14 cellular contexts compared by ENCODE assay signal in the genomic region with DNA sequence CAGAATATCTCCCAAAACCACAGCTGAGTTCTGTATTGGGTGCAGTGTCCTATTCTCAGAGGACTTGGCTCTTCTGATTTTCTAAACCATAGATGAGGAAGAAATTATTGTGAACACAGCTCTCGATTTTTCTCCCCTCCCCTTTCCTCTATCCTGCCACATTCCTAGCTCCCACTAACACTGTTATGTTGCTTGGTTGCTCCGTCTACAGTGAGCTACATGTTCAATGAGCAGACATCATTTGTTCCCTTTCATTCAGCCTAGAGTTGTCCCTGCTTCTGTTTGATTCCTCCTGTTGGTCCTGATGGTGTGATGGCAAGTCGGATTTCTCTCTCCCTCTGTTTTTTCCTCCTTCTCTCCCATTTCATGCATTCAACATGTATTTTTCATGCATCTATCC.
"Had no signal": no experiment of that assay in that cellular context is flagged by ENCODE, and none has a peak within 500 bp of the region (broad histone marks: within the 10 kb centered on the region; RNA-seq: fewer than 3 reads in every experiment).

No MANE protein-coding gene starts in this region.

- H3K27ac Mint-ChIP-seq: activated CD8-positive, alpha-beta memory T cell treated with anti-CD3 and anti-CD28 coated beads, Interleukin-2, amount 10 ng/mL, durations not matched to agents 7 days and 5 days; activated naive CD8-positive, alpha-beta T cell; immature natural killer cell; naive thymus-derived CD8-positive, alpha-beta T cell; T-helper 2 cell treated with Interferon-gamma antibody and Interleukin-4, amounts not matched to agents 5 μg/mL and 100 μg/mL, for 36 hours had no signal

- H3K9me3 ChIP-seq: thoracic aorta had no signal

- H3K4me3 ChIP-seq: thoracic aorta had no signal

- H3K36me3 Mint-ChIP-seq: activated CD8-positive, alpha-beta memory T cell treated with anti-CD3 and anti-CD28 coated beads, Interleukin-2, amount 10 ng/mL, durations not matched to agents 7 days and 5 days; immature natural killer cell had no signal

- H3K36me3 ChIP-seq: thoracic aorta had no signal

- H3K27me3 Mint-ChIP-seq: activated CD8-positive, alpha-beta memory T cell treated with anti-CD3 and anti-CD28 coated beads, Interleukin-2, amount 10 ng/mL, durations not matched to agents 7 days and 5 days; activated naive CD8-positive, alpha-beta T cell had no signal

- H3K4me1 Mint-ChIP-seq: activated CD8-positive, alpha-beta memory T cell treated with anti-CD3 and anti-CD28 coated beads, Interleukin-2, amount 10 ng/mL, durations not matched to agents 7 days and 5 days; immature natural killer cell; naive thymus-derived CD8-positive, alpha-beta T cell had no signal

- ATAC-seq: activated CD8-positive, alpha-beta memory T cell treated with anti-CD3 and anti-CD28 coated beads, Interleukin-2, amount 10 ng/mL, durations not matched to agents 7 days and 5 days; activated T-cell treated with anti-CD3 and anti-CD28 coated beads, Interleukin-2, amount 50 U/mL, for 4 hours; esophagus mucosa; naive thymus-derived CD8-positive, alpha-beta T cell had no signal

- DNase-seq: activated CD4-positive, alpha-beta T cell treated with anti-CD3 and anti-CD28 coated beads, Interleukin-2, amount 50 U/mL, for 4 hours; activated CD8-positive, alpha-beta memory T cell treated with anti-CD3 and anti-CD28 coated beads, Interleukin-2, amount 10 ng/mL, durations not matched to agents 7 days and 5 days; activated effector memory CD4-positive, alpha-beta T cell treated with anti-CD3 and anti-CD28 coated beads, Interleukin-2, amount 50 U/mL, for 16 hours; activated T-cell treated with anti-CD3 and anti-CD28 coated beads, Interleukin-2, amount 50 U/mL, for 4 hours; SIG-M5; stimulated activated CD4-positive, alpha-beta T cell treated with anti-CD3 and anti-CD28 coated beads, Interleukin-12 subunit alpha, Interleukin-12 subunit beta, amount 100 ng/mL, for 4 hours; stimulated activated naive CD4-positive, alpha-beta T cell treated with Interleukin-2 at 50 U/mL for 16 hours; SW 1271 had no signal

- H3K4me3 Mint-ChIP-seq: activated CD8-positive, alpha-beta memory T cell treated with anti-CD3 and anti-CD28 coated beads, Interleukin-2, amount 10 ng/mL, durations not matched to agents 7 days and 5 days; activated naive CD8-positive, alpha-beta T cell; activated T-cell treated with anti-CD3 and anti-CD28 coated beads, Interleukin-2, amount 50 U/mL, for 4 hours; immature natural killer cell; naive thymus-derived CD8-positive, alpha-beta T cell; T-helper 2 cell treated with Interferon-gamma antibody and Interleukin-4, amounts not matched to agents 5 μg/mL and 100 μg/mL, for 36 hours had no signal

- H3K27ac ChIP-seq: thoracic aorta had no signal
